In the genomic region with DNA sequence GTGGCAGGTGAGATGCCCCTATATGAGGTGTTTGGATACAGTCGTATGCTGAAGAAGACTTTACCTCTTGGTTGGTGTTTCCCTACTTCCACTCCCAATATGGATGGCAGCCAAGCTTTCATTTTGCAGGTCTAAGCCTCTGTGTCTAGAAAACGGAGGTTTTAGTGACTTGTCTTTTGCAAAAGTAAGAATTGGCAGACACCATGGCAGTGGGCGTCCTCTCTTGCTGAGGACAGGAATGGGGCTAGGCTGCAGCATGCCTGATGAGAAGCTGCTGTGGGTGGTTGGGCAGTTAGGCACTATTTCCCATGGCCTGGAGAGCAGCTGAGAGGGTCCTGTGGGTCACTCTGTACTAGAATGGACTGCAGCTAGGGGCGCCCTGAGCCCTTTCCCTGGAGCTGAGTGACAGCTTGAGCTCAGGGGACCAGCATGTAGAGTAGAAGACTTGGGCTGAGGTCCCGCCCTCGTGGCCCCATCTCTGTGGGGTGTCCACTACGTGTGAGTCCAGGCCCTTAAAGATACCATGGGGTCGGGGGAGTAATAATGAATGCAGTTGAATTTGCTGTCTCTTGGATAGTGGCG, we compare ENCODE assay signal across 21 cellular contexts.
"Had no signal": no experiment of that assay in that cellular context is flagged by ENCODE, and none has a peak within 500 bp of the region (broad histone marks: within the 10 kb centered on the region; RNA-seq: fewer than 3 reads in every experiment).

No MANE protein-coding gene starts in this region.

- H3K4me3 Mint-ChIP-seq: activated B cell treated with CpG ODN at 0.5 μM for 24 hours; activated CD4-positive, alpha-beta memory T cell treated with anti-CD3 and anti-CD28 coated beads, Interleukin-2, amount 10 ng/mL, durations not matched to agents 7 days and 5 days; activated CD8-positive, alpha-beta memory T cell treated with anti-CD3 and anti-CD28 coated beads, Interleukin-2, amount 10 ng/mL, durations not matched to agents 7 days and 5 days; activated naive CD8-positive, alpha-beta T cell treated with anti-CD3 and anti-CD28 coated beads for 36 hours; stimulated activated naive CD8-positive, alpha-beta T cell treated with anti-CD3 and anti-CD28 coated beads, Interleukin-15, Interleukin-2, amounts not matched to agents 100 ng/mL and 50 ng/mL, for 24 hours had no signal

- DNase-seq: activated B cell treated with CpG ODN at 0.5 μM for 24 hours; activated CD4-positive, alpha-beta memory T cell treated with anti-CD3 and anti-CD28 coated beads, Interleukin-2, amount 10 ng/mL, durations not matched to agents 7 days and 5 days; activated CD4-positive, alpha-beta T cell treated with anti-CD3 and anti-CD28 coated beads for 4 hours; activated CD8-positive, alpha-beta memory T cell treated with anti-CD3 and anti-CD28 coated beads, Interleukin-2, amount 10 ng/mL, durations not matched to agents 7 days and 5 days; activated naive CD4-positive, alpha-beta T cell; activated naive CD8-positive, alpha-beta T cell treated with anti-CD3 and anti-CD28 coated beads for 36 hours; dermis blood vessel endothelial cell; effector memory CD4-positive, alpha-beta T cell; left ventricle myocardium inferior; mammary epithelial cell; mucosa of descending colon; naive B cell; stimulated activated CD4-positive, alpha-beta T cell treated with anti-CD3 and anti-CD28 coated beads, Interleukin-12 subunit alpha, Interleukin-12 subunit beta, amount 100 ng/mL, for 4 hours; stimulated activated CD4-positive, alpha-beta T cell treated with anti-CD3 and anti-CD28 coated beads, Interleukin-1b, Interleukin-23, amount 100 ng/mL, for 48 hours; trophoblast cell had no signal

- H3K27me3 ChIP-seq: vagina had no signal

- ATAC-seq: activated CD8-positive, alpha-beta memory T cell treated with anti-CD3 and anti-CD28 coated beads, Interleukin-2, amount 10 ng/mL, durations not matched to agents 7 days and 5 days; mucosa of descending colon had no signal

- H3K27ac Mint-ChIP-seq: activated B cell treated with CpG ODN at 0.5 μM for 24 hours; activated CD4-positive, alpha-beta memory T cell treated with anti-CD3 and anti-CD28 coated beads, Interleukin-2, amount 10 ng/mL, durations not matched to agents 7 days and 5 days; activated CD8-positive, alpha-beta memory T cell treated with anti-CD3 and anti-CD28 coated beads, Interleukin-2, amount 10 ng/mL, durations not matched to agents 7 days and 5 days; activated naive CD8-positive, alpha-beta T cell treated with anti-CD3 and anti-CD28 coated beads for 36 hours; naive B cell; stimulated activated naive CD8-positive, alpha-beta T cell treated with anti-CD3 and anti-CD28 coated beads, Interleukin-15, Interleukin-2, amounts not matched to agents 100 ng/mL and 50 ng/mL, for 24 hours had no signal

- H2AFZ ChIP-seq: hepatocyte had no signal

- H3K4me2 ChIP-seq: hepatocyte had no signal

- H3K4me1 Mint-ChIP-seq: activated B cell treated with CpG ODN at 0.5 μM for 24 hours; activated naive CD8-positive, alpha-beta T cell treated with anti-CD3 and anti-CD28 coated beads for 36 hours; naive B cell had no signal

- H3K36me3 ChIP-seq: cardiac muscle cell, left ventricle myocardium inferior, neutrophil, suprapubic skin, vagina had no signal

- H3K9me3 Mint-ChIP-seq: activated CD4-positive, alpha-beta memory T cell treated with anti-CD3 and anti-CD28 coated beads, Interleukin-2, amount 10 ng/mL, durations not matched to agents 7 days and 5 days; activated naive CD8-positive, alpha-beta T cell treated with anti-CD3 and anti-CD28 coated beads for 36 hours; stimulated activated naive CD8-positive, alpha-beta T cell treated with anti-CD3 and anti-CD28 coated beads, Interleukin-15, Interleukin-2, amounts not matched to agents 100 ng/mL and 50 ng/mL, for 24 hours had no signal

- H3K27ac ChIP-seq: cardiac muscle cell, hepatocyte, left ventricle myocardium inferior, neutrophil, suprapubic skin, vagina had no signal

- H3K4me3 ChIP-seq: cardiac muscle cell, hepatocyte, left ventricle myocardium inferior, mucosa of descending colon, suprapubic skin, vagina had no signal

- H3K36me3 Mint-ChIP-seq: activated CD8-positive, alpha-beta memory T cell treated with anti-CD3 and anti-CD28 coated beads, Interleukin-2, amount 10 ng/mL, durations not matched to agents 7 days and 5 days; activated naive CD8-positive, alpha-beta T cell treated with anti-CD3 and anti-CD28 coated beads for 36 hours had no signal

- H3K9me3 ChIP-seq: left ventricle myocardium inferior, mucosa of descending colon, neutrophil, suprapubic skin, vagina had no signal

- H3K4me1 ChIP-seq: vagina had no signal

- H3K79me2 ChIP-seq: hepatocyte had no signal
